3 cellular contexts compared by ENCODE assay signal in genomic region chr4:140150636-140150885, GRCh38.
A peak's percentile ranks its signal among the peaks of the same experiment; 100 is the strongest.
TF ChIP-seq lines count a peak whose summit lies in the region.

No MANE protein-coding gene starts in this region.

TF ChIP-seq in SK-N-SH, 30 proteins besides CTCF, POLR2A, EP300 and RAD21 (continued from another document):
- TF ChIP-seq REST (IDR thresholded peaks at IDR 0.05; ENCODE audit: low read depth, low read length), result 0 out of 2 replicates have a peak, but pooled peaks have one; percentile 7
- 0 out of 2 replicates have a peak, but pooled peaks have one; percentile 5 for TF ChIP-seq TAF1 (IDR thresholded peaks at IDR 0.05; ENCODE audit: borderline replicate concordance, low read depth, low read length)

TF ChIP-seq in SK-N-SH treated with all-trans-retinoic acid at 6 μM for 48 hours, 23 proteins besides CTCF, POLR2A, EP300 and RAD21 (continued from another document):
- TF ChIP-seq PATZ1 (CRISPR knock-in tag; IDR thresholded peaks at IDR 0.05; ENCODE audit: borderline replicate concordance), result no peak
- no peak for TF ChIP-seq ISL1 (CRISPR knock-in tag; IDR thresholded peaks at IDR 0.05)
- no peak for TF ChIP-seq SNAI2 (CRISPR knock-in tag; IDR thresholded peaks at IDR 0.05)
- TF ChIP-seq TOX (CRISPR knock-in tag; IDR thresholded peaks at IDR 0.05; ENCODE audit: borderline replicate concordance), result no peak
- TF ChIP-seq TCF4 (CRISPR knock-in tag; IDR thresholded peaks at IDR 0.05; ENCODE audit: borderline replicate concordance), result no peak
- no peak for TF ChIP-seq CSDC2 (CRISPR knock-in tag; IDR thresholded peaks at IDR 0.05)
- no peak for TF ChIP-seq OSR1 (CRISPR knock-in tag; IDR thresholded peaks at IDR 0.05)
- no peak for TF ChIP-seq ZFP30 (CRISPR knock-in tag; IDR thresholded peaks at IDR 0.05)
- no peak for TF ChIP-seq POU6F1 (CRISPR knock-in tag; IDR thresholded peaks at IDR 0.05; ENCODE audit: borderline replicate concordance, low read depth)
- no peak for TF ChIP-seq ZFP3 (CRISPR knock-in tag; IDR thresholded peaks at IDR 0.05)

TF ChIP-seq in WTC11, 78 proteins besides CTCF, POLR2A, EP300 and RAD21 (continued from another document):
- TF ChIP-seq AR (CRISPR knock-in tag; IDR thresholded peaks at IDR 0.05) (no peak), ZNF423 (CRISPR knock-in tag; IDR thresholded peaks at IDR 0.05) (no peak), SMAD4 (CRISPR knock-in tag; IDR thresholded peaks at IDR 0.05) (no peak)
